In the genomic region with DNA sequence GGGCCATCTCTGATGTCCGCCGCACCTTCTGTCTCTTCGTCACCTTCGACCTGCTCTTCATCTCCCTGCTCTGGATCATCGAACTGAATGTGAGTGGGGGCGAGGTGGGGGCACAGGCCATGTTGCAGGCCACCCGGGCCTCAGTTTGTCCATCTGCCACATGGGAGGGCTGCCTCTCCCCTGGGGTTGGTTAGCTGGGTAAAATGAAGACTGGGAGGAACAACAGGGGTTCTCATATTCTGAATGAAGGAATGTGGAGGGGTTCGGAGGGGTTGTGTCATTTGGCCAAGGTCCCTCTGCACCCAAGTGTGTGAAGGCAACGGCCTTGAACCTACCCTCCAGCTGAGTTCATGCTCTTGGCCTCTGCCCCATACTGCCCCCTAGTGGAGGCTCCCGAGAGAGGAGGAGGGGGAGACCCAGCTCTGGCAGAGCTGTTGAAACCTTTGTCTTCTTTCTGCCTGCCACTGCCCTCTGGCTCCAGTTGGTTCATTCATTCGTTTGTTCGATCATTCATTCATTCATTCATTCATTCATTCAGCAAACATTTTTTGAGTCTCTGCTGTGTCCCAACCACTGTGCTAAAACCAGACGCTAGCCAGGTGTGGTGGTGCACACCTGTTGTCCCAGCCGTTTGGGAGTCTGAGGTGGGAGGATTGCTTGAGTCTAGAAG, we compare ENCODE assay signal across 9 cellular contexts. TPM values are rescaled to one million over a fixed set of nuclear protein-coding genes. Genes with fewer than 3 reads are reported as not detected.
DNase-seq lines count a peak whose midpoint lies in the region; ATAC-seq and TF ChIP-seq lines count a peak whose summit lies in the region.
"Had no signal": no experiment of that assay in that cellular context is flagged by ENCODE, and none has a peak within 500 bp of the region (broad histone marks: within the 10 kb centered on the region; RNA-seq: fewer than 3 reads in every experiment).

No MANE protein-coding gene starts in this region.

- TF ChIP-seq CTCF in dorsolateral prefrontal cortex (IDR thresholded peaks at IDR 0.05 in 54 of 56, conservative IDR thresholded peaks at IDR 0.05 in 2 of 56; ENCODE audit: low read depth in 1 of 56, partially characterized antibody in 56 of 56) (peak; percentile 45 to 87 (median 74)), mesothelial cell of epicardium (IDR thresholded peaks at IDR 0.05; ENCODE audit: unreplicated experiment) (peak; percentile 65)

- H3K27ac ChIP-seq in dorsolateral prefrontal cortex: peak overlapping the region; percentile 79 to 99 (median 94)
- H3K27ac ChIP-seq: BLaER1 treated with 17β-estradiol and CSF1 and Interleukin-3, amounts not matched to agents 10 nM and 100 nM had no signal

- peak overlapping the region in 33 of 59 donors; percentile 1 to 44 (median 21) for H3K4me3 ChIP-seq in dorsolateral prefrontal cortex
- H3K4me3 ChIP-seq: BLaER1 treated with 17β-estradiol and CSF1 and Interleukin-3, amounts not matched to agents 10 nM and 100 nM had no signal

- no peaks in the 10 kb centered on the region for H3K27me3 Mint-ChIP-seq in activated CD4-positive, alpha-beta memory T cell treated with anti-CD3 and anti-CD28 coated beads for 36 hours
- H3K27me3 Mint-ChIP-seq in mesothelial cell of epicardium (ENCODE audit: low read depth): no peaks in the 10 kb centered on the region

- CTCF ChIA-PET in activated CD4-positive, alpha-beta memory T cell treated with anti-CD3 and anti-CD28 coated beads for 36 hours (lab: Charles Lee): interaction anchor here (0.6 to 7.4 kb wide), 46 partner anchors 9 to 638 kb away, joined by 3 to 117 read pairs (median 5); partner anchors contain the start of genes ERBB2, IKZF3, MIEN1 and PGAP3

- no peaks in the 10 kb centered on the region for H3K9me3 Mint-ChIP-seq in activated CD4-positive, alpha-beta memory T cell treated with anti-CD3 and anti-CD28 coated beads for 36 hours
- H3K9me3 Mint-ChIP-seq in mesothelial cell of epicardium: no peaks in the 10 kb centered on the region

- H3K27ac Mint-ChIP-seq in activated CD4-positive, alpha-beta memory T cell treated with anti-CD3 and anti-CD28 coated beads for 36 hours: no peak overlapping the region
- no peak overlapping the region for H3K27ac Mint-ChIP-seq in mesothelial cell of epicardium

- peaks cover 2% of the 10 kb centered on the region for H3K36me3 Mint-ChIP-seq in activated CD4-positive, alpha-beta memory T cell treated with anti-CD3 and anti-CD28 coated beads for 36 hours
- H3K36me3 Mint-ChIP-seq in mesothelial cell of epicardium: peaks cover 9% of the 10 kb centered on the region

- no peaks in the 10 kb centered on the region for H3K27me3 ChIP-seq in dorsolateral prefrontal cortex
- H3K27me3 ChIP-seq: BLaER1 treated with 17β-estradiol and CSF1 and Interleukin-3, amounts not matched to agents 10 nM and 100 nM had no signal

- ATAC-seq in HG02763 (IDR thresholded peaks at IDR 0.05; ENCODE audit: unreplicated experiment): no peak

- peak; percentile 10 to 59 (median 49) for DNase-seq in NCI-H1417 (lab: John Stamatoyannopoulos, UW)
- DNase-seq in NCI-H1417 treated with DMSO at 0.1 percent for 48 hours (lab: John Stamatoyannopoulos, UW): no peak
- DNase-seq in NCI-H1092 (lab: John Stamatoyannopoulos, UW): peak; percentile 50
- DNase-seq in activated CD4-positive, alpha-beta memory T cell treated with anti-CD3 and anti-CD28 coated beads for 36 hours: peak; percentile 88
- peak in 8 of 10 donors; percentile 40 to 76 (median 65) for DNase-seq in dorsolateral prefrontal cortex
- peak in 1 of 2 experiments; percentile 60 for DNase-seq in mesothelial cell of epicardium (ENCODE audit: low spot score in 2 of 2, unreplicated experiment in 2 of 2)
- peak; percentile 95 for DNase-seq in stimulated activated CD8-positive, alpha-beta memory T cell treated with anti-CD3 and anti-CD28 coated beads, Interleukin-4, amount 100 ng/mL, for 48 hours

- H3K4me1 Mint-ChIP-seq in activated CD4-positive, alpha-beta memory T cell treated with anti-CD3 and anti-CD28 coated beads for 36 hours (ENCODE audit: low read depth): peaks cover 7% of the 10 kb centered on the region
- peaks cover 18% of the 10 kb centered on the region for H3K4me1 Mint-ChIP-seq in mesothelial cell of epicardium

- POLR2A ChIA-PET in activated CD4-positive, alpha-beta memory T cell treated with anti-CD3 and anti-CD28 coated beads for 36 hours (lab: Charles Lee): interaction anchor here (0.6 to 1.1 kb wide), 3 partner anchors 15 to 49 kb away, joined by 3 to 5 read pairs (median 3); partner anchors contain the start of genes PGAP3 and PNMT

- H3K4me3 Mint-ChIP-seq in activated CD4-positive, alpha-beta memory T cell treated with anti-CD3 and anti-CD28 coated beads for 36 hours: no peak overlapping the region
- no peak overlapping the region for H3K4me3 Mint-ChIP-seq in mesothelial cell of epicardium

- intact Hi-C loops in activated CD4-positive, alpha-beta memory T cell treated with anti-CD3 and anti-CD28 coated beads for 36 hours (cut with micrococcal nuclease): no loop called here
- intact Hi-C loops in dorsolateral prefrontal cortex (cut with DNase I): loop anchor here in 1 of 2 donors (1.0 kb wide), 1 partner anchor 16 kb away; the partner anchor contains the start of gene STARD3

RNA-seq across cellular contexts. Expression of gene TCAP, which starts 11.4 kb away (rescaled TPM):
- under 1 TPM; 0.80 to 0.90 TPM for total RNA-seq in activated CD4-positive, alpha-beta memory T cell treated with anti-CD3 and anti-CD28 coated beads for 36 hours
- total RNA-seq in dorsolateral prefrontal cortex (10 to 100 TPM in 8 of 120 experiments, 1 to 10 TPM in 112; 1.6 to 14.9 (median 4.8) TPM), mesothelial cell of epicardium (1.6 to 3.0 TPM (median 2.3 TPM) in 3 replicates)

RNA-seq across cellular contexts. Expression of gene PNMT, which starts 14.5 kb away (rescaled TPM):
- total RNA-seq in activated CD4-positive, alpha-beta memory T cell treated with anti-CD3 and anti-CD28 coated beads for 36 hours: not detected
- total RNA-seq in dorsolateral prefrontal cortex (10 to 100 TPM in 15 of 120 experiments, 1 to 10 TPM in 105; 1.4 to 15.3 (median 6.7) TPM), mesothelial cell of epicardium (1.7 to 2.1 TPM (median 1.7 TPM) in 3 replicates)

RNA-seq across cellular contexts. Expression of gene STARD3, which starts 16.9 kb away (rescaled TPM):
- total RNA-seq in activated CD4-positive, alpha-beta memory T cell treated with anti-CD3 and anti-CD28 coated beads for 36 hours: 10 to 100 TPM; 53.6 to 60.3 TPM
- total RNA-seq in dorsolateral prefrontal cortex: 100 to 1,000 TPM in 9 of 120 experiments, 10 to 100 TPM in 111; 45.7 to 129 (median 71.4) TPM
- 55.6 to 56.6 TPM (median 56.2 TPM) in 3 replicates for total RNA-seq in mesothelial cell of epicardium

RNA-seq across cellular contexts. Expression of gene PPP1R1B, which starts 27.0 kb away (rescaled TPM):
- total RNA-seq in activated CD4-positive, alpha-beta memory T cell treated with anti-CD3 and anti-CD28 coated beads for 36 hours: not detected
- total RNA-seq in dorsolateral prefrontal cortex: 100 to 1,000 TPM in 119 of 120 experiments, 10 to 100 TPM in 1; 65.3 to 449 (median 214) TPM
- 0.58 to 0.75 TPM (median 0.75 TPM) in 3 replicates for total RNA-seq in mesothelial cell of epicardium

RNA-seq across cellular contexts. Expression of gene PGAP3, which starts 34.1 kb away (rescaled TPM):
- 1 to 10 TPM; 8.3 to 8.6 TPM for total RNA-seq in activated CD4-positive, alpha-beta memory T cell treated with anti-CD3 and anti-CD28 coated beads for 36 hours
- total RNA-seq in dorsolateral prefrontal cortex (10 to 100 TPM; 14.2 to 41.1 (median 27.6) TPM), mesothelial cell of epicardium (36.8 to 39.1 TPM (median 37.1 TPM) in 3 replicates)
